ENCODE assay signal across 8 cellular contexts in genomic region chr5:111656580-111656979, GRCh38.
"Had no signal": no experiment of that assay in that cellular context is flagged by ENCODE, and none has a peak within 500 bp of the region (broad histone marks: within the 10 kb centered on the region; RNA-seq: fewer than 3 reads in every experiment).

No MANE protein-coding gene starts in this region.

- H3K27ac Mint-ChIP-seq: GM23338, H9, IgD-negative memory B cell had no signal

- ATAC-seq: GM23338, HepG2 had no signal

- H3K4me3 ChIP-seq: GM23338 had no signal

- H3K4me1 Mint-ChIP-seq: GM23338, H9, IgD-negative memory B cell had no signal

- H3K36me3 Mint-ChIP-seq: IgD-negative memory B cell had no signal

- H3K27ac ChIP-seq: HL-60 had no signal

- DNase-seq: H9, HCEC 1CT had no signal

- FAIRE-seq: H1, H54, HepG2 had no signal

- H3K4me3 Mint-ChIP-seq: GM23338, H9, IgD-negative memory B cell had no signal
